Comparison of ENCODE assay signal across 1 cellular context in the genomic region with DNA sequence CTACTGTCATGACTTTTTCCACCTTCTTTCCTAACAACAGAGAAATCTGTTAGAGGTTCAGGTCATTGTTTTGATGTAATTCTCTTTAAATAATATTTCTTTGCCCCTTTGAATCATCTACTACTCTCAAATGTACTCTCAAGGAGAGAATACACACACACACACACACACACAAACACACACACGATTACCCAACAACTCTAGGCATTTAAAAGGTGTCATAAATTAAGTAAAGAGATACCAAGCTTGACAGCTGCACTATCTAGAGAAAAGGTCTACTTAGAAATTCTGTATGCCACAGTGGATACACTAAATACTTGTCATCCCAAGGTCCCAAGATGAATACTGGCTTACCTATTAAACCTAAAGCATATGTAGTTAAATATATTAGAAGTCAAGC.
TF ChIP-seq lines count a peak whose summit lies in the region.

No MANE protein-coding gene starts in this region.

TF ChIP-seq in HepG2, 621 proteins besides CTCF, POLR2A, EP300 and RAD21:
- TF ChIP-seq, protein P1, sequence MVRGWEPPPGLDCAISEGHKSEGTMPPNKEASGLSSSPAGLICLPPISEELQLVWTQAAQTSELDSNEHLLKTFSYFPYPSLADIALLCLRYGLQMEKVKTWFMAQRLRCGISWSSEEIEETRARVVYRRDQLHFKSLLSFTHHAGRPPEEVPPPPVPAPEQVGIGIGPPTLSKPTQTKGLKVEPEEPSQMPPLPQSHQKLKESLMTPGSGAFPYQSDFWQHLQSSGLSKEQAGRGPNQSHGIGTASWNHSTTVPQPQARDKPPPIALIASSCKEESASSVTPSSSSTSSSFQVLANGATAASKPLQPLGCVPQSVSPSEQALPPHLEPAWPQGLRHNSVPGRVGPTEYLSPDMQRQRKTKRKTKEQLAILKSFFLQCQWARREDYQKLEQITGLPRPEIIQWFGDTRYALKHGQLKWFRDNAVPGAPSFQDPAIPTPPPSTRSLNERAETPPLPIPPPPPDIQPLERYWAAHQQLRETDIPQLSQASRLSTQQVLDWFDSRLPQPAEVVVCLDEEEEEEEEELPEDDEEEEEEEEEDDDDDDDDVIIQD (CRISPR knock-in tag; IDR thresholded peaks at IDR 0.05; ENCODE audit: low read depth), result no peak
- TF ChIP-seq ZFP82 (CRISPR knock-in tag; IDR thresholded peaks at IDR 0.05; ENCODE audit: borderline replicate concordance), result no peak
- no peak for TF ChIP-seq SMAD3 (CRISPR knock-in tag; IDR thresholded peaks at IDR 0.05)
- TF ChIP-seq GTF2F1 (IDR thresholded peaks at IDR 0.05; ENCODE audit: low read length), result no peak
- TF ChIP-seq, protein P2, sequence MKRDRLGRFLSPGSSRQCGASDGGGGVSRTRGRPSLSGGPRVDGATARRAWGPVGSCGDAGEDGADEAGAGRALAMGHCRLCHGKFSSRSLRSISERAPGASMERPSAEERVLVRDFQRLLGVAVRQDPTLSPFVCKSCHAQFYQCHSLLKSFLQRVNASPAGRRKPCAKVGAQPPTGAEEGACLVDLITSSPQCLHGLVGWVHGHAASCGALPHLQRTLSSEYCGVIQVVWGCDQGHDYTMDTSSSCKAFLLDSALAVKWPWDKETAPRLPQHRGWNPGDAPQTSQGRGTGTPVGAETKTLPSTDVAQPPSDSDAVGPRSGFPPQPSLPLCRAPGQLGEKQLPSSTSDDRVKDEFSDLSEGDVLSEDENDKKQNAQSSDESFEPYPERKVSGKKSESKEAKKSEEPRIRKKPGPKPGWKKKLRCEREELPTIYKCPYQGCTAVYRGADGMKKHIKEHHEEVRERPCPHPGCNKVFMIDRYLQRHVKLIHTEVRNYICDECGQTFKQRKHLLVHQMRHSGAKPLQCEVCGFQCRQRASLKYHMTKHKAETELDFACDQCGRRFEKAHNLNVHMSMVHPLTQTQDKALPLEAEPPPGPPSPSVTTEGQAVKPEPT (CRISPR knock-in tag; IDR thresholded peaks at IDR 0.05; ENCODE audit: low read depth), result no peak
- no peak for TF ChIP-seq NFE2 (CRISPR knock-in tag; IDR thresholded peaks at IDR 0.05)
- TF ChIP-seq ZNF160 (CRISPR knock-in tag; IDR thresholded peaks at IDR 0.05), result no peak
- no peak for TF ChIP-seq ZNF672 (CRISPR knock-in tag; IDR thresholded peaks at IDR 0.05)
- no peak for TF ChIP-seq ATF1 (CRISPR knock-in tag; IDR thresholded peaks at IDR 0.05)
- no peak for TF ChIP-seq TSC22D2 (CRISPR knock-in tag; IDR thresholded peaks at IDR 0.05; ENCODE audit: borderline replicate concordance)
- TF ChIP-seq, protein P3, sequence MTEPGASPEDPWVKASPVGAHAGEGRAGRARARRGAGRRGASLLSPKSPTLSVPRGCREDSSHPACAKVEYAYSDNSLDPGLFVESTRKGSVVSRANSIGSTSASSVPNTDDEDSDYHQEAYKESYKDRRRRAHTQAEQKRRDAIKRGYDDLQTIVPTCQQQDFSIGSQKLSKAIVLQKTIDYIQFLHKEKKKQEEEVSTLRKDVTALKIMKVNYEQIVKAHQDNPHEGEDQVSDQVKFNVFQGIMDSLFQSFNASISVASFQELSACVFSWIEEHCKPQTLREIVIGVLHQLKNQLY (CRISPR knock-in tag; IDR thresholded peaks at IDR 0.05), result no peak
- TF ChIP-seq SCMH1 (CRISPR knock-in tag; IDR thresholded peaks at IDR 0.05; ENCODE audit: borderline replicate concordance), result no peak
- TF ChIP-seq, protein P4, sequence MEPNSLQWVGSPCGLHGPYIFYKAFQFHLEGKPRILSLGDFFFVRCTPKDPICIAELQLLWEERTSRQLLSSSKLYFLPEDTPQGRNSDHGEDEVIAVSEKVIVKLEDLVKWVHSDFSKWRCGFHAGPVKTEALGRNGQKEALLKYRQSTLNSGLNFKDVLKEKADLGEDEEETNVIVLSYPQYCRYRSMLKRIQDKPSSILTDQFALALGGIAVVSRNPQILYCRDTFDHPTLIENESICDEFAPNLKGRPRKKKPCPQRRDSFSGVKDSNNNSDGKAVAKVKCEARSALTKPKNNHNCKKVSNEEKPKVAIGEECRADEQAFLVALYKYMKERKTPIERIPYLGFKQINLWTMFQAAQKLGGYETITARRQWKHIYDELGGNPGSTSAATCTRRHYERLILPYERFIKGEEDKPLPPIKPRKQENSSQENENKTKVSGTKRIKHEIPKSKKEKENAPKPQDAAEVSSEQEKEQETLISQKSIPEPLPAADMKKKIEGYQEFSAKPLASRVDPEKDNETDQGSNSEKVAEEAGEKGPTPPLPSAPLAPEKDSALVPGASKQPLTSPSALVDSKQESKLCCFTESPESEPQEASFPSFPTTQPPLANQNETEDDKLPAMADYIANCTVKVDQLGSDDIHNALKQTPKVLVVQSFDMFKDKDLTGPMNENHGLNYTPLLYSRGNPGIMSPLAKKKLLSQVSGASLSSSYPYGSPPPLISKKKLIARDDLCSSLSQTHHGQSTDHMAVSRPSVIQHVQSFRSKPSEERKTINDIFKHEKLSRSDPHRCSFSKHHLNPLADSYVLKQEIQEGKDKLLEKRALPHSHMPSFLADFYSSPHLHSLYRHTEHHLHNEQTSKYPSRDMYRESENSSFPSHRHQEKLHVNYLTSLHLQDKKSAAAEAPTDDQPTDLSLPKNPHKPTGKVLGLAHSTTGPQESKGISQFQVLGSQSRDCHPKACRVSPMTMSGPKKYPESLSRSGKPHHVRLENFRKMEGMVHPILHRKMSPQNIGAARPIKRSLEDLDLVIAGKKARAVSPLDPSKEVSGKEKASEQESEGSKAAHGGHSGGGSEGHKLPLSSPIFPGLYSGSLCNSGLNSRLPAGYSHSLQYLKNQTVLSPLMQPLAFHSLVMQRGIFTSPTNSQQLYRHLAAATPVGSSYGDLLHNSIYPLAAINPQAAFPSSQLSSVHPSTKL (CRISPR knock-in tag; IDR thresholded peaks at IDR 0.05), result no peak
- TF ChIP-seq, protein P5, sequence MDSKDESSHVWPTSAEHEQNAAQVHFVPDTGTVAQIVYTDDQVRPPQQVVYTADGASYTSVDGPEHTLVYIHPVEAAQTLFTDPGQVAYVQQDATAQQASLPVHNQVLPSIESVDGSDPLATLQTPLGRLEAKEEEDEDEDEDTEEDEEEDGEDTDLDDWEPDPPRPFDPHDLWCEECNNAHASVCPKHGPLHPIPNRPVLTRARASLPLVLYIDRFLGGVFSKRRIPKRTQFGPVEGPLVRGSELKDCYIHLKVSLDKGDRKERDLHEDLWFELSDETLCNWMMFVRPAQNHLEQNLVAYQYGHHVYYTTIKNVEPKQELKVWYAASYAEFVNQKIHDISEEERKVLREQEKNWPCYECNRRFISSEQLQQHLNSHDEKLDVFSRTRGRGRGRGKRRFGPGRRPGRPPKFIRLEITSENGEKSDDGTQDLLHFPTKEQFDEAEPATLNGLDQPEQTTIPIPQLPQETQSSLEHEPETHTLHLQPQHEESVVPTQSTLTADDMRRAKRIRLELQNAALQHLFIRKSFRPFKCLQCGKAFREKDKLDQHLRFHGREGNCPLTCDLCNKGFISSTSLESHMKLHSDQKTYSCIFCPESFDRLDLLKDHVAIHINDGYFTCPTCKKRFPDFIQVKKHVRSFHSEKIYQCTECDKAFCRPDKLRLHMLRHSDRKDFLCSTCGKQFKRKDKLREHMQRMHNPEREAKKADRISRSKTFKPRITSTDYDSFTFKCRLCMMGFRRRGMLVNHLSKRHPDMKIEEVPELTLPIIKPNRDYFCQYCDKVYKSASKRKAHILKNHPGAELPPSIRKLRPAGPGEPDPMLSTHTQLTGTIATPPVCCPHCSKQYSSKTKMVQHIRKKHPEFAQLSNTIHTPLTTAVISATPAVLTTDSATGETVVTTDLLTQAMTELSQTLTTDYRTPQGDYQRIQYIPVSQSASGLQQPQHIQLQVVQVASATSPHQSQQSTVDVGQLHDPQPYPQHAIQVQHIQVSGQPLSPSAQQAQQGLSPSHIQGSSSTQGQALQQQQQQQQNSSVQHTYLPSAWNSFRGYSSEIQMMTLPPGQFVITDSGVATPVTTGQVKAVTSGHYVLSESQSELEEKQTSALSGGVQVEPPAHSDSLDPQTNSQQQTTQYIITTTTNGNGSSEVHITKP (CRISPR knock-in tag; IDR thresholded peaks at IDR 0.05; ENCODE audit: low read depth), result no peak
